ENCODE assay signal across 8 cellular contexts in genomic region chr14:93977790-93978581, GRCh38. TPM values are rescaled to one million over a fixed set of nuclear protein-coding genes. Genes with fewer than 3 reads are reported as not detected.
DNase-seq lines count a peak whose midpoint lies in the region; ATAC-seq and TF ChIP-seq lines count a peak whose summit lies in the region.

No MANE protein-coding gene starts in this region.

- H3K9me3 ChIP-seq in uterus, result no peaks in the 10 kb centered on the region
- H3K9me3 ChIP-seq in smooth muscle cell (replicated peaks; ENCODE audit: low read depth), result no peaks in the 10 kb centered on the region

- ATAC-seq in GM18909 (IDR thresholded peaks at IDR 0.05; ENCODE audit: poor library complexity, unreplicated experiment), result peak; percentile 74
- ATAC-seq in HG03159 (IDR thresholded peaks at IDR 0.05; ENCODE audit: unreplicated experiment), result peak; percentile 62
- ATAC-seq in left colon, result peak; percentile 19

- 82% methylated on average over 11 of the region's 11 CpGs for WGBS in smooth muscle cell (ENCODE audit: low lambda C conversion rate)

- H2AFZ ChIP-seq in smooth muscle cell (ENCODE audit: low read depth), result no peak overlapping the region

- H3K4me2 ChIP-seq in smooth muscle cell, result no peak overlapping the region

- H3K9ac ChIP-seq in smooth muscle cell (ENCODE audit: low read depth), result no peak overlapping the region

- H3K79me2 ChIP-seq in smooth muscle cell (ENCODE audit: low read depth), result no peaks in the 10 kb centered on the region

- intact Hi-C loops in left colon (cut with DNase I, micrococcal nuclease), result no loop called here
- intact Hi-C loops in uterus (cut with DNase I; ENCODE audit: low total_unique reads), result no loop called here

- DNase-seq in activated CD4-positive, alpha-beta T cell treated with anti-CD3 and anti-CD28 coated beads, Interleukin-2, amount 50 U/mL, for 24 hours (ENCODE audit: low read depth in 1 of 2, low spot score in 1 of 2), result peak; percentile 56 to 86
- DNase-seq in left colon, result no peak
- DNase-seq in uterus, result no peak
- no peak for DNase-seq in NCI-H1417 (lab: John Stamatoyannopoulos, UW)
- no peak for DNase-seq in smooth muscle cell (lab: John Stamatoyannopoulos, UW; ENCODE audit: unreplicated experiment)
- DNase-seq in T1000 (lab: John Stamatoyannopoulos, UW), result no peak

- no peaks in the 10 kb centered on the region for H4K20me1 ChIP-seq in smooth muscle cell (ENCODE audit: low read depth)

- H3K4me3 ChIP-seq in uterus (no peak overlapping the region), smooth muscle cell (no peak overlapping the region)

- no peaks in the 10 kb centered on the region for H3F3A ChIP-seq in smooth muscle cell (ENCODE audit: low read depth)

- H3K4me1 ChIP-seq in uterus, result peaks cover 0 to 9% of the 10 kb centered on the region in 2 donors
- peaks cover 17% of the 10 kb centered on the region for H3K4me1 ChIP-seq in smooth muscle cell (ENCODE audit: low read depth)

- TF ChIP-seq POLR2A in uterus (IDR thresholded peaks at IDR 0.05), result no peak

- no peaks in the 10 kb centered on the region for H3K36me3 ChIP-seq in uterus
- no peaks in the 10 kb centered on the region for H3K36me3 ChIP-seq in smooth muscle cell (ENCODE audit: low read depth)

- no peaks in the 10 kb centered on the region for H3K27me3 ChIP-seq in uterus
- no peaks in the 10 kb centered on the region for H3K27me3 ChIP-seq in smooth muscle cell (ENCODE audit: low read depth)

- TF ChIP-seq CTCF in uterus (IDR thresholded peaks at IDR 0.05) (no peak), smooth muscle cell (IDR thresholded peaks at IDR 0.05; ENCODE audit: borderline replicate concordance, insufficient read depth, poor library complexity, severe bottlenecking) (no peak)

- peak overlapping the region; percentile 88 to 92 for H3K27ac ChIP-seq in uterus
- no peak overlapping the region for H3K27ac ChIP-seq in smooth muscle cell (ENCODE audit: low read depth)

RNA-seq across cellular contexts. Expression of gene ASB2, which starts 1.6 kb away (rescaled TPM):
- 10 to 100 TPM in 1 of 2 donors, 1 to 10 TPM in 1; 1.5 to 13.7 TPM for total RNA-seq in left colon
- total RNA-seq in uterus, result 10 to 100 TPM; 11.8 to 84.1 (median 21.0) TPM
- total RNA-seq in smooth muscle cell, result 0.99 and 6.5 TPM in 2 replicates
- polyA plus RNA-seq in smooth muscle cell, result 0.30 TPM in 1 of 2 replicates, not detected in the other

RNA-seq across cellular contexts. Expression of gene CCDC197, which starts 19.1 kb away (rescaled TPM):
- not detected for total RNA-seq in left colon
- total RNA-seq in uterus, result not detected
- not detected in 2 replicates for total RNA-seq in smooth muscle cell
- not detected in 2 replicates for polyA plus RNA-seq in smooth muscle cell

RNA-seq across cellular contexts. Expression of gene OTUB2, which starts 48.2 kb away (rescaled TPM):
- total RNA-seq in left colon (1 to 10 TPM; 2.0 to 4.7 TPM), uterus (1 to 10 TPM in 1 of 4 donors, under 1 TPM in 1, not detected in 2; 0.37 to 3.8 TPM), smooth muscle cell (2.4 and 5.1 TPM in 2 replicates)
- polyA plus RNA-seq in smooth muscle cell, result 1.7 and 4.0 TPM in 2 replicates

RNA-seq across cellular contexts. Expression of gene FAM181A, which starts 50.8 kb away (rescaled TPM):
- total RNA-seq in left colon, result not detected
- under 1 TPM in 1 of 4 donors, not detected in 3; 0.48 TPM for total RNA-seq in uterus
- not detected in 2 replicates for total RNA-seq in smooth muscle cell
- not detected in 2 replicates for polyA plus RNA-seq in smooth muscle cell

Comparison
In these comparisons a context has a peak if more than half of its experiments do, and no peak if none do; other contexts are left out.
1. ATAC-seq: peak in every context shown above with its lines; median percentile 74 in GM18909; 62 in HG03159; 19 in left colon.
2. DNase-seq: peak in activated CD4-positive, alpha-beta T cell treated with anti-CD3 and anti-CD28 coated beads, Interleukin-2, amount 50 U/mL, for 24 hours (2 of 2); none in left colon (0 of 2), uterus (0 of 2), NCI-H1417 (0 of 3), smooth muscle cell (single experiment) and T1000 (single experiment).